10 cellular contexts compared by ENCODE assay signal in genomic region chr1:68470388-68470970, GRCh38. TPM values are rescaled to one million over a fixed set of nuclear protein-coding genes. Genes with fewer than 3 reads are reported as not detected.
DNase-seq lines count a peak whose midpoint lies in the region; ATAC-seq and TF ChIP-seq lines count a peak whose summit lies in the region.
"Had no signal": no experiment of that assay in that cellular context is flagged by ENCODE, and none has a peak within 500 bp of the region (broad histone marks: within the 10 kb centered on the region; RNA-seq: fewer than 3 reads in every experiment).

No MANE protein-coding gene starts in this region.

- no peaks in the 10 kb centered on the region for H3K27me3 ChIP-seq in breast epithelium

- H3K4me1 ChIP-seq in breast epithelium (no peaks in the 10 kb centered on the region), mucosa of descending colon (ENCODE audit: low read depth) (no peaks in the 10 kb centered on the region)

- intact Hi-C loops in breast epithelium (cut with DNase I; ENCODE audit: low total_unique reads) = no loop called here
- intact Hi-C loops in mucosa of descending colon (cut with DNase I, micrococcal nuclease) = no loop called here

- H3K36me3 ChIP-seq in breast epithelium (no peaks in the 10 kb centered on the region), mucosa of descending colon (ENCODE audit: low read depth) (no peaks in the 10 kb centered on the region)

- H3K27ac ChIP-seq in breast epithelium = no peak overlapping the region

- H3K4me3 ChIP-seq in breast epithelium = no peak overlapping the region
- H3K4me3 ChIP-seq in mucosa of descending colon = no peak overlapping the region

- TF ChIP-seq CTCF in breast epithelium (IDR thresholded peaks at IDR 0.05) = peak in 2 of 3 donors; percentile 38 to 43
- TF ChIP-seq CTCF in mucosa of descending colon (IDR thresholded peaks at IDR 0.05) = peak; percentile 29

- no peaks in the 10 kb centered on the region for H3K9me3 ChIP-seq in breast epithelium
- no peaks in the 10 kb centered on the region for H3K9me3 ChIP-seq in mucosa of descending colon

- TF ChIP-seq POLR2A in breast epithelium (IDR thresholded peaks at IDR 0.05) = no peak

- DNase-seq in D341Med (ENCODE audit: low spot score) = peak; percentile 30
- peak; percentile 10 for DNase-seq in LoVo (ENCODE audit: low spot score)
- DNase-seq in breast epithelium (ENCODE audit: low spot score in 2 of 2) = no peak
- DNase-seq in mucosa of descending colon = peak in 1 of 3 donors; percentile 25
- DNase-seq in KG1 (lab: John Stamatoyannopoulos, UW) = no peak
- no peak for DNase-seq in cerebellum (ENCODE audit: low spot score)
- no peak for DNase-seq in stimulated activated CD4-positive, alpha-beta T cell treated with anti-CD3 and anti-CD28 coated beads, Interleukin-15, amount 100 ng/mL, for 24 hours

- no peak for ATAC-seq in mucosa of descending colon
- no peak for ATAC-seq in GM18861 (IDR thresholded peaks at IDR 0.05; ENCODE audit: unreplicated experiment)

RNA-seq across cellular contexts. Expression of gene RPE65, which starts 20.7 kb away (rescaled TPM):
- total RNA-seq in breast epithelium (under 1 TPM in 2 of 3 donors, not detected in 1; 0.15 to 0.33 TPM), mucosa of descending colon (not detected), cerebellum (0.09 TPM)
- total RNA-seq: glomerular endothelial cell; T-helper 2 cell treated with Interferon-gamma antibody and Interleukin-4, amounts not matched to agents 100 ng/mL and 5 ng/mL, for 36 hours had no signal

RNA-seq across cellular contexts. Expression of gene DEPDC1, which starts 26.4 kb away (rescaled TPM):
- total RNA-seq in breast epithelium (1 to 10 TPM in 2 of 3 donors, not detected in 1; 1.5 to 1.9 TPM), mucosa of descending colon (1 to 10 TPM; 1.9 to 9.2 (median 2.5) TPM), cerebellum (7.3 TPM)

Comparison
In these comparisons a context has a peak if more than half of its experiments do, and no peak if none do; other contexts are left out.
1. DNase-seq: peak in D341Med (single experiment) and LoVo (single experiment); none in breast epithelium (0 of 2), KG1 (single experiment), cerebellum (single experiment) and stimulated activated CD4-positive, alpha-beta T cell treated with anti-CD3 and anti-CD28 coated beads, Interleukin-15, amount 100 ng/mL, for 24 hours (single experiment).